Comparison of ENCODE assay signal across 12 cellular contexts in genomic region chr18:58087928-58088722, GRCh38. TPM values are rescaled to one million over a fixed set of nuclear protein-coding genes. Genes with fewer than 3 reads are reported as not detected.
A peak's percentile ranks its signal among the peaks of the same experiment; 100 is the strongest.
DNase-seq lines count a peak whose midpoint lies in the region; ATAC-seq and TF ChIP-seq lines count a peak whose summit lies in the region.
"Had no signal": no experiment of that assay in that cellular context is flagged by ENCODE, and none has a peak within 500 bp of the region (broad histone marks: within the 10 kb centered on the region; RNA-seq: fewer than 3 reads in every experiment).

No MANE protein-coding gene starts in this region.

- peak; percentile 7 for DNase-seq in activated CD4-positive, alpha-beta T cell treated with anti-CD3 and anti-CD28 coated beads for 36 hours
- no peak for DNase-seq in activated CD4-positive, alpha-beta T cell treated with anti-CD3 and anti-CD28 coated beads for 48 hours
- DNase-seq in NCI-H774 (lab: John Stamatoyannopoulos, UW): peak; percentile 29
- DNase-seq in epithelial cell of prostate (ENCODE audit: low read depth, low spot score): peak; percentile 86
- no peak for DNase-seq in stimulated activated naive CD8-positive, alpha-beta T cell treated with anti-CD3 and anti-CD28 coated beads, Interleukin-15, amount 100 ng/mL, for 72 hours
- DNase-seq in NCI-H526 (lab: John Stamatoyannopoulos, UW): no peak
- no peak for DNase-seq in effector CD4-positive, alpha-beta T cell
- no peak for DNase-seq in GM10248 (ENCODE audit: extremely low spot score)
- DNase-seq: activated effector memory CD4-positive, alpha-beta T cell treated with Interleukin-2 at 50 U/mL for 16 hours; NCI-H1694 treated with DMSO at 0.1 percent for 48 hours had no signal

- intact Hi-C loops in activated CD4-positive, alpha-beta T cell treated with anti-CD3 and anti-CD28 coated beads for 36 hours (cut with DNase I, micrococcal nuclease): no loop called here

- no peaks in the 10 kb centered on the region for H3K4me1 Mint-ChIP-seq in activated CD4-positive, alpha-beta T cell treated with anti-CD3 and anti-CD28 coated beads for 36 hours
- peaks cover 6% of the 10 kb centered on the region for H3K4me1 Mint-ChIP-seq in stimulated activated naive CD8-positive, alpha-beta T cell treated with anti-CD3 and anti-CD28 coated beads, Interleukin-15, amount 100 ng/mL, for 72 hours

- no peak overlapping the region for H3K27ac Mint-ChIP-seq in activated CD4-positive, alpha-beta T cell treated with anti-CD3 and anti-CD28 coated beads for 36 hours
- H3K27ac Mint-ChIP-seq in stimulated activated naive CD8-positive, alpha-beta T cell treated with anti-CD3 and anti-CD28 coated beads, Interleukin-15, amount 100 ng/mL, for 72 hours: no peak overlapping the region
- H3K27ac Mint-ChIP-seq: dendritic cell treated with granulocyte-macrophage colony-stimulating factor and Interleukin-4, amounts not matched to agents 40 ng/mL and 50 ng/mL, for 4 days; T-helper 1 cell treated with Interleukin-12 subunit alpha and Interleukin-12 subunit beta and Interleukin-4 antibody, amounts not matched to agents 30 μg/mL and 1 μg/mL, for 36 hours had no signal

- peak; percentile 60 for ATAC-seq in activated CD4-positive, alpha-beta T cell treated with anti-CD3 and anti-CD28 coated beads for 36 hours
- ATAC-seq in stimulated activated naive CD8-positive, alpha-beta T cell treated with anti-CD3 and anti-CD28 coated beads, Interleukin-15, amount 100 ng/mL, for 72 hours: peak; percentile 73

- no peaks in the 10 kb centered on the region for H3K36me3 Mint-ChIP-seq in activated CD4-positive, alpha-beta T cell treated with anti-CD3 and anti-CD28 coated beads for 36 hours (ENCODE audit: low read depth)

- H3K4me3 Mint-ChIP-seq in activated CD4-positive, alpha-beta T cell treated with anti-CD3 and anti-CD28 coated beads for 36 hours: no peak overlapping the region
- no peak overlapping the region for H3K4me3 Mint-ChIP-seq in stimulated activated naive CD8-positive, alpha-beta T cell treated with anti-CD3 and anti-CD28 coated beads, Interleukin-15, amount 100 ng/mL, for 72 hours
- H3K4me3 Mint-ChIP-seq: dendritic cell treated with granulocyte-macrophage colony-stimulating factor and Interleukin-4, amounts not matched to agents 40 ng/mL and 50 ng/mL, for 4 days; T-helper 1 cell treated with Interleukin-12 subunit alpha and Interleukin-12 subunit beta and Interleukin-4 antibody, amounts not matched to agents 30 μg/mL and 1 μg/mL, for 36 hours had no signal

- POLR2A ChIA-PET in activated CD4-positive, alpha-beta T cell treated with anti-CD3 and anti-CD28 coated beads for 36 hours (lab: Charles Lee): no interaction called here
- POLR2A ChIA-PET in GM10248 (lab: Yijun Ruan, JAX): no interaction called here

- no peak for TF ChIP-seq CTCF in GM10248 (IDR thresholded peaks at IDR 0.05; ENCODE audit: control extremely low read depth, extremely low read depth, low read depth, missing control alignments)

- peak overlapping the region; percentile 63 for H3K27ac ChIP-seq in epithelial cell of prostate

- H3K27me3 Mint-ChIP-seq in activated CD4-positive, alpha-beta T cell treated with anti-CD3 and anti-CD28 coated beads for 36 hours: peaks cover 10% of the 10 kb centered on the region
- H3K27me3 Mint-ChIP-seq in stimulated activated naive CD8-positive, alpha-beta T cell treated with anti-CD3 and anti-CD28 coated beads, Interleukin-15, amount 100 ng/mL, for 72 hours: no peaks in the 10 kb centered on the region
- H3K27me3 Mint-ChIP-seq: dendritic cell treated with granulocyte-macrophage colony-stimulating factor and Interleukin-4, amounts not matched to agents 40 ng/mL and 50 ng/mL, for 4 days had no signal

- H3K9me3 Mint-ChIP-seq in activated CD4-positive, alpha-beta T cell treated with anti-CD3 and anti-CD28 coated beads for 36 hours (ENCODE audit: low read depth): no peaks in the 10 kb centered on the region
- H3K9me3 Mint-ChIP-seq in stimulated activated naive CD8-positive, alpha-beta T cell treated with anti-CD3 and anti-CD28 coated beads, Interleukin-15, amount 100 ng/mL, for 72 hours: peaks cover 0 to 16% of the 10 kb centered on the region in 2 donors
- H3K9me3 Mint-ChIP-seq: dendritic cell treated with granulocyte-macrophage colony-stimulating factor and Interleukin-4, amounts not matched to agents 40 ng/mL and 50 ng/mL, for 4 days; T-helper 1 cell treated with Interleukin-12 subunit alpha and Interleukin-12 subunit beta and Interleukin-4 antibody, amounts not matched to agents 30 μg/mL and 1 μg/mL, for 36 hours had no signal

- CTCF ChIA-PET in activated CD4-positive, alpha-beta T cell treated with anti-CD3 and anti-CD28 coated beads for 36 hours (lab: Charles Lee): no interaction called here
- CTCF ChIA-PET in GM10248 (lab: Yijun Ruan, JAX): interaction anchor here (1.3 to 1.4 kb wide), 2 partner anchors 23 to 34 kb away, joined by 3 to 5 read pairs; no protein-coding TSS in a partner anchor

RNA-seq across cellular contexts. Expression of gene NEDD4L, which starts 44.1 kb away (rescaled TPM):
- 1 to 10 TPM; 6.4 to 6.8 TPM for total RNA-seq in activated CD4-positive, alpha-beta T cell treated with anti-CD3 and anti-CD28 coated beads for 36 hours

Comparison
In these comparisons a context has a peak if more than half of its experiments do, and no peak if none do; other contexts are left out.
1. DNase-seq: peak in activated CD4-positive, alpha-beta T cell treated with anti-CD3 and anti-CD28 coated beads for 36 hours (single experiment), NCI-H774 (single experiment) and epithelial cell of prostate (single experiment); none in activated CD4-positive, alpha-beta T cell treated with anti-CD3 and anti-CD28 coated beads for 48 hours (single experiment), stimulated activated naive CD8-positive, alpha-beta T cell treated with anti-CD3 and anti-CD28 coated beads, Interleukin-15, amount 100 ng/mL, for 72 hours (0 of 2), NCI-H526 (0 of 2), effector CD4-positive, alpha-beta T cell (single experiment) and GM10248 (single experiment).